Comparison of ENCODE assay signal across 1 cellular context in genomic region chr1:199163277-199164069, GRCh38.
TF ChIP-seq lines count a peak whose summit lies in the region.

No MANE protein-coding gene starts in this region.

TF ChIP-seq in A549, 52 proteins besides CTCF, POLR2A, EP300 and RAD21 (continued from another document):
- TF ChIP-seq, protein P1, sequence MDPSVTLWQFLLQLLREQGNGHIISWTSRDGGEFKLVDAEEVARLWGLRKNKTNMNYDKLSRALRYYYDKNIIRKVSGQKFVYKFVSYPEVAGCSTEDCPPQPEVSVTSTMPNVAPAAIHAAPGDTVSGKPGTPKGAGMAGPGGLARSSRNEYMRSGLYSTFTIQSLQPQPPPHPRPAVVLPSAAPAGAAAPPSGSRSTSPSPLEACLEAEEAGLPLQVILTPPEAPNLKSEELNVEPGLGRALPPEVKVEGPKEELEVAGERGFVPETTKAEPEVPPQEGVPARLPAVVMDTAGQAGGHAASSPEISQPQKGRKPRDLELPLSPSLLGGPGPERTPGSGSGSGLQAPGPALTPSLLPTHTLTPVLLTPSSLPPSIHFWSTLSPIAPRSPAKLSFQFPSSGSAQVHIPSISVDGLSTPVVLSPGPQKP (IDR thresholded peaks at IDR 0.05; ENCODE audit: low read depth, low read length), result no peak
- TF ChIP-seq CBX2 (IDR thresholded peaks at IDR 0.05; ENCODE audit: borderline replicate concordance, low read depth) (no peak), NPAS2 (CRISPR knock-in tag; IDR thresholded peaks at IDR 0.05; ENCODE audit: borderline replicate concordance) (no peak), RFX5 (IDR thresholded peaks at IDR 0.05) (no peak), KDM1A (IDR thresholded peaks at IDR 0.05; ENCODE audit: low read depth) (no peak), HMGXB4 (CRISPR knock-in tag; IDR thresholded peaks at IDR 0.05; ENCODE audit: borderline replicate concordance) (no peak)
TF ChIP-seq in A549: peak in this region for 0.
